Comparison of ENCODE assay signal across 1 cellular context in genomic region chr10:55897436-55897835, GRCh38.
TF ChIP-seq lines count a peak whose summit lies in the region.

No MANE protein-coding gene starts in this region.

TF ChIP-seq in H1, 55 proteins besides CTCF, POLR2A, EP300 and RAD21 (continued from another document):
- TF ChIP-seq KDM5A (IDR thresholded peaks at IDR 0.05; ENCODE audit: low read length) (no peak), SP4 (IDR thresholded peaks at IDR 0.05; ENCODE audit: low read length) (no peak), CEBPB (IDR thresholded peaks at IDR 0.05; ENCODE audit: low read depth, low read length) (no peak), TAF7 (optimal IDR thresholded peaks at IDR 0.05; ENCODE audit: borderline replicate concordance, low read depth, low read length) (no peak), USF2 (IDR thresholded peaks at IDR 0.05; ENCODE audit: low read length) (no peak), TAF1 (IDR thresholded peaks at IDR 0.05; ENCODE audit: low read depth, low read length) (no peak), GTF2F1 (IDR thresholded peaks at IDR 0.05; ENCODE audit: borderline replicate concordance, low read depth, low read length) (no peak), EGR1 (IDR thresholded peaks at IDR 0.05; ENCODE audit: borderline replicate concordance, low read depth, low read length) (no peak)
